ENCODE assay signal across 9 cellular contexts in the genomic region with DNA sequence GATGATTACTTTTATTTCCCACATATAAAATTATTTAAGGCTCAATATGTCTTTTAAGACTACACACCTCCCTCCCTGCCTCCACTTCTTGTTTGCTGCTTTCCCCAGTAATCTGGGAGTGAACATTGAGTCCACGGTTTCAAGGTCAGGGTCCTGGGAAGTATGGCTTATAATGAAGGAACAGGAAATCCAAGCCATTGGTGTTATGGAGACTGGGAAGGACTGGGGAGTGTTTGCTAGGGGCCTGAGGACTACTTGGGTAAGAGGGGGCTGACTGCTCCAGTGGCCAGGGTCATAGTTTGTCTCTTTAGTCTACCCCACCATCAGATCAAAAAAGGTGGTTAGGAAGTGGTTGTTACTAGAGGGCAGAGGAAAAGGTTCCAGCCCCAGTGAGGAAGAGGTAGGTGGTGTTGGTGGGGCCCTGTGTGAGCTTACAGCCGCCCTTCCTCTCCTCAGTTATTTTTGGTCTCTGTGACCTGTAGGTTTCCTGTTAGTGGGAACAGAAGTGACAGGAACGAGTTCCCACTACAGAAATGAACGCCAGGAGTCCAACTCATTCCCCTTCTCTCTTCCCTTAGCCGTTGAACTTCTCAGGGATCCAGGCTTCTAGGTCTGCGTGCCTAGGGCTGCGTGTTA. TPM values are rescaled to one million over a fixed set of nuclear protein-coding genes. Genes with fewer than 3 reads are reported as not detected.
DNase-seq lines count a peak whose midpoint lies in the region; ATAC-seq and TF ChIP-seq lines count a peak whose summit lies in the region.
"Had no signal": no experiment of that assay in that cellular context is flagged by ENCODE, and none has a peak within 500 bp of the region (broad histone marks: within the 10 kb centered on the region; RNA-seq: fewer than 3 reads in every experiment).

No MANE protein-coding gene starts in this region.

- H3K4me3 ChIP-seq in right atrium auricular region = peak overlapping the region; percentile 50 to 66
- peak overlapping the region; percentile 47 to 74 (median 62) for H3K4me3 ChIP-seq in skin epidermis

- intact Hi-C loops in activated T-helper 2 cell treated with anti-CD3 and anti-CD28 coated beads, Interferon-gamma antibody, Interleukin-2, Interleukin-4, amounts not matched to agents 10 μg/mL and 5 μg/mL and 100 μg/mL, durations not matched to agents 14 hours and 24 hours and 36 hours (cut with micrococcal nuclease) = loop anchor here (1.0 to 2.0 kb wide), 5 partner anchors 9 to 184 kb away; partner anchors contain the start of genes ACADVL and DLG4

- H3K9me3 ChIP-seq in right atrium auricular region = no peaks in the 10 kb centered on the region

- peak overlapping the region; percentile 96 for H3K27ac Mint-ChIP-seq in activated T-helper 2 cell treated with anti-CD3 and anti-CD28 coated beads, Interferon-gamma antibody, Interleukin-2, Interleukin-4, amounts not matched to agents 10 μg/mL and 5 μg/mL and 100 μg/mL, durations not matched to agents 14 hours and 24 hours and 36 hours

- H3K4me1 Mint-ChIP-seq in activated T-helper 2 cell treated with anti-CD3 and anti-CD28 coated beads, Interferon-gamma antibody, Interleukin-2, Interleukin-4, amounts not matched to agents 10 μg/mL and 5 μg/mL and 100 μg/mL, durations not matched to agents 14 hours and 24 hours and 36 hours (ENCODE audit: low read depth) = peaks cover 38% of the 10 kb centered on the region

- H3K27me3 ChIP-seq in right atrium auricular region = no peaks in the 10 kb centered on the region

- no peaks in the 10 kb centered on the region for H3K9me3 Mint-ChIP-seq in activated T-helper 2 cell treated with anti-CD3 and anti-CD28 coated beads, Interferon-gamma antibody, Interleukin-2, Interleukin-4, amounts not matched to agents 10 μg/mL and 5 μg/mL and 100 μg/mL, durations not matched to agents 14 hours and 24 hours and 36 hours

- peak overlapping the region; percentile 90 for H3K4me3 Mint-ChIP-seq in activated T-helper 2 cell treated with anti-CD3 and anti-CD28 coated beads, Interferon-gamma antibody, Interleukin-2, Interleukin-4, amounts not matched to agents 10 μg/mL and 5 μg/mL and 100 μg/mL, durations not matched to agents 14 hours and 24 hours and 36 hours (ENCODE audit: low read depth)

- peaks cover 0 to 19% of the 10 kb centered on the region in 2 donors for H3K4me1 ChIP-seq in right atrium auricular region

- peak overlapping the region; percentile 86 to 87 for H3K27ac ChIP-seq in right atrium auricular region
- peak overlapping the region; percentile 25 to 97 (median 85) for H3K27ac ChIP-seq in skin epidermis

- peaks cover 12% of the 10 kb centered on the region for H3K36me3 Mint-ChIP-seq in activated T-helper 2 cell treated with anti-CD3 and anti-CD28 coated beads, Interferon-gamma antibody, Interleukin-2, Interleukin-4, amounts not matched to agents 10 μg/mL and 5 μg/mL and 100 μg/mL, durations not matched to agents 14 hours and 24 hours and 36 hours (ENCODE audit: low read depth)

- DNase-seq in activated T-helper 2 cell treated with anti-CD3 and anti-CD28 coated beads, Interferon-gamma antibody, Interleukin-2, Interleukin-4, amounts not matched to agents 10 μg/mL and 5 μg/mL and 100 μg/mL, durations not matched to agents 14 hours and 24 hours and 36 hours (ENCODE audit: low spot score) = no peak
- no peak for DNase-seq in right atrium auricular region (ENCODE audit: low spot score)
- no peak for DNase-seq in midbrain (lab: John Stamatoyannopoulos, UW)
- DNase-seq in GM19238 (ENCODE audit: insufficient read length, low spot score) = no peak

- ATAC-seq in GM18517 (IDR thresholded peaks at IDR 0.05; ENCODE audit: unreplicated experiment) (peak; percentile 5), HG03045 (IDR thresholded peaks at IDR 0.05; ENCODE audit: unreplicated experiment) (peak; percentile 7), GM19467 (IDR thresholded peaks at IDR 0.05; ENCODE audit: unreplicated experiment) (no peak)

- TF ChIP-seq CTCF in right atrium auricular region (IDR thresholded peaks at IDR 0.05) = no peak

- H3K36me3 ChIP-seq in right atrium auricular region = no peaks in the 10 kb centered on the region

- H3K27me3 Mint-ChIP-seq in activated T-helper 2 cell treated with anti-CD3 and anti-CD28 coated beads, Interferon-gamma antibody, Interleukin-2, Interleukin-4, amounts not matched to agents 10 μg/mL and 5 μg/mL and 100 μg/mL, durations not matched to agents 14 hours and 24 hours and 36 hours (ENCODE audit: low read depth) = no peaks in the 10 kb centered on the region

RNA-seq across cellular contexts. Expression of gene SLC16A13, which starts 0.7 kb away (rescaled TPM):
- 15.8 and 17.4 TPM in 2 replicates for total RNA-seq in activated T-helper 2 cell treated with anti-CD3 and anti-CD28 coated beads, Interferon-gamma antibody, Interleukin-2, Interleukin-4, amounts not matched to agents 10 μg/mL and 5 μg/mL and 100 μg/mL, durations not matched to agents 14 hours and 24 hours and 36 hours
- total RNA-seq in right atrium auricular region = under 1 TPM; 0.70 to 0.71 TPM

RNA-seq across cellular contexts. Expression of gene SLC16A11, which starts 8.8 kb away (rescaled TPM):
- total RNA-seq in activated T-helper 2 cell treated with anti-CD3 and anti-CD28 coated beads, Interferon-gamma antibody, Interleukin-2, Interleukin-4, amounts not matched to agents 10 μg/mL and 5 μg/mL and 100 μg/mL, durations not matched to agents 14 hours and 24 hours and 36 hours = 0.37 and 0.46 TPM in 2 replicates
- total RNA-seq in right atrium auricular region = 1 to 10 TPM; 1.9 to 3.4 TPM

RNA-seq across cellular contexts. Expression of gene BCL6B, which starts 12.2 kb away (rescaled TPM):
- total RNA-seq in activated T-helper 2 cell treated with anti-CD3 and anti-CD28 coated beads, Interferon-gamma antibody, Interleukin-2, Interleukin-4, amounts not matched to agents 10 μg/mL and 5 μg/mL and 100 μg/mL, durations not matched to agents 14 hours and 24 hours and 36 hours = 0.80 and 1.0 TPM in 2 replicates
- 1 to 10 TPM; 6.1 to 9.2 TPM for total RNA-seq in right atrium auricular region

RNA-seq across cellular contexts. Expression of gene RNASEK, which starts 22.6 kb away (rescaled TPM):
- total RNA-seq in activated T-helper 2 cell treated with anti-CD3 and anti-CD28 coated beads, Interferon-gamma antibody, Interleukin-2, Interleukin-4, amounts not matched to agents 10 μg/mL and 5 μg/mL and 100 μg/mL, durations not matched to agents 14 hours and 24 hours and 36 hours = 150 and 154 TPM in 2 replicates
- total RNA-seq in right atrium auricular region = 100 to 1,000 TPM; 231 to 334 TPM

RNA-seq across cellular contexts. Expression of gene ALOX12, which starts 39.2 kb away (rescaled TPM):
- total RNA-seq in activated T-helper 2 cell treated with anti-CD3 and anti-CD28 coated beads, Interferon-gamma antibody, Interleukin-2, Interleukin-4, amounts not matched to agents 10 μg/mL and 5 μg/mL and 100 μg/mL, durations not matched to agents 14 hours and 24 hours and 36 hours = not detected in 2 replicates
- total RNA-seq in right atrium auricular region = under 1 TPM in 1 of 2 donors, not detected in 1; 0.47 TPM
- total RNA-seq: T-helper 1 cell treated with Interleukin-12 subunit alpha and Interleukin-12 subunit beta and Interleukin-4 antibody, amounts not matched to agents 30 ng/mL and 1 ng/mL, for 36 hours had no signal
